8 cellular contexts compared by ENCODE assay signal in the genomic region with DNA sequence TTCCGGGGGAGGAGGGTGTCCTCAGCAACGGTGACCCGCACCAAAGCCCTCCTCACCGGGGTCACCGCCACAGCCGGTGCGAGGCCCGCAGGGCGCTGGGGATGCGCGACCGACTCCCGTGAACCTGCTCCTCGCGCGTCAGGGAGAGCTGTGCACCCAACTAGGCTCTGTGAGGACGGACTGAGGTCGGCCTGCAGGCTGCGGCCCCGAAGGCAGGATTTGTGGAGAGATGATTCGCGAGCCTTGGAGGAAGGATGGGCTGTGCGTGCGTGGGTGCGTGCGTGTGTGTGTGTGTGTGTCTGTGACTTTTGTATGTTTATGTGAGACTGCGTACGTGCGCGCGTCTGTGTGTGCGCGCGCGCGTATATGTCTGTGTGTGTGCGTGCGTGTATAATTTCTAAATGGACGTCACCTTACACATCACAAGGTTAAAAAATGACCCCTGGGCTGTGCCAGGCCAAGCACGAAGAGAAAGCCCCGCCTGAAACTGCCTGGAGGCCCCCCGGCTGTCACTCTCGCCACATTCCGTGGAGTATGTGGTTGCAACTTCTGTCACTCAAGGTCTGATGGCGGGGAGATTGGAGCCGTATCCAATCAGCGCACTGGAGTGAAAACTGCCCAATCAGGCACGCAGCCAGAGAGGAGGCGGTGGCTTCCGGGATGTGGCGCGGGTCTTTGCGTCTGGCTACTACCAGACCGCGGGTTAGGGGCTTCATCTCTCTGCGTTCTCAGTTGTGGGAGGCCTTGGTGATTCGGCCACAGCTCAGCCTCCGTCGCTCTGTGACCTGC. TPM values are rescaled to one million over a fixed set of nuclear protein-coding genes. Genes with fewer than 3 reads are reported as not detected.
DNase-seq lines count a peak whose midpoint lies in the region; ATAC-seq, FAIRE-seq and TF ChIP-seq lines count a peak whose summit lies in the region.

Gene ZNF141, plus strand, starts transcription at position 672 of the 789 bp plus-strand sequence. CDS start 170 bp downstream, outside the sequence.

- no peaks in the 10 kb centered on the region for H3K27me3 Mint-ChIP-seq in activated CD4-positive, alpha-beta T cell treated with anti-CD3 and anti-CD28 coated beads for 36 hours
- H3K27me3 Mint-ChIP-seq in chondrocyte (ENCODE audit: low read depth) = no peaks in the 10 kb centered on the region

- DNase-seq in NCI-H2227 treated with DMSO at 0.1 percent for 48 hours (lab: John Stamatoyannopoulos, UW) (peak; percentile 91), chondrocyte (ENCODE audit: low spot score) (peak; percentile 97), keratinocyte (ENCODE audit: low read depth, low spot score) (peak; percentile 67)
- peak; percentile 95 for DNase-seq in activated CD4-positive, alpha-beta T cell treated with anti-CD3 and anti-CD28 coated beads for 36 hours
- DNase-seq in stimulated activated CD4-positive, alpha-beta T cell treated with anti-CD3 and anti-CD28 coated beads, Interleukin-15, amount 100 ng/mL, for 24 hours = peak; percentile 92

- H3K9me3 Mint-ChIP-seq in activated CD4-positive, alpha-beta T cell treated with anti-CD3 and anti-CD28 coated beads for 36 hours (ENCODE audit: low read depth) = peaks cover 29% of the 10 kb centered on the region
- H3K9me3 Mint-ChIP-seq in chondrocyte (ENCODE audit: low read depth) = peaks cover 12% of the 10 kb centered on the region

- H3K27ac ChIP-seq in keratinocyte (ENCODE audit: control insufficient read depth, insufficient read depth, low read length) = peak within 1 kb of the TSS; percentile 69

- POLR2A ChIA-PET in activated CD4-positive, alpha-beta T cell treated with anti-CD3 and anti-CD28 coated beads for 36 hours (lab: Charles Lee) = interaction anchor here (0.6 to 1.5 kb wide), 2 partner anchors 122 to 213 kb away, joined by 3 to 4 read pairs; partner anchors contain the start of gene ZNF718

- H3K79me2 ChIP-seq in keratinocyte (ENCODE audit: control insufficient read depth, insufficient read depth, low read length) = peaks cover 37% of the 10 kb centered on the region

- H3K36me3 Mint-ChIP-seq in activated CD4-positive, alpha-beta T cell treated with anti-CD3 and anti-CD28 coated beads for 36 hours (ENCODE audit: low read depth) = peaks cover 55% of the 10 kb centered on the region
- peaks cover 8% of the 10 kb centered on the region for H3K36me3 Mint-ChIP-seq in chondrocyte (ENCODE audit: low read depth)

- peaks cover 9% of the 10 kb centered on the region for H3K4me1 ChIP-seq in keratinocyte (ENCODE audit: control insufficient read depth, extremely low read depth, insufficient read depth, low read length)

- H3K9ac ChIP-seq in keratinocyte (ENCODE audit: control insufficient read depth, extremely low read depth, insufficient read depth, low read length) = peak within 1 kb of the TSS; percentile 84

- dilution Hi-C loops in keratinocyte (cut with MboI; ENCODE audit: extremely low pct_ligation_motif_present, low sequenced_read_pairs) = no loop called here

- H3K4me3 Mint-ChIP-seq in activated CD4-positive, alpha-beta T cell treated with anti-CD3 and anti-CD28 coated beads for 36 hours = peak within 1 kb of the TSS; percentile 99
- peak within 1 kb of the TSS; percentile 99 for H3K4me3 Mint-ChIP-seq in chondrocyte (ENCODE audit: unreplicated experiment)

- H4K20me1 ChIP-seq in keratinocyte (ENCODE audit: control insufficient read depth, extremely low read depth, insufficient read depth, low read length) = no peaks in the 10 kb centered on the region

- ATAC-seq in GM18519 (IDR thresholded peaks at IDR 0.05; ENCODE audit: low FRiP score, unreplicated experiment) (peak; percentile 95), HG03095 (IDR thresholded peaks at IDR 0.05; ENCODE audit: unreplicated experiment) (peak; percentile 94)
- peak; percentile 96 for ATAC-seq in activated CD4-positive, alpha-beta T cell treated with anti-CD3 and anti-CD28 coated beads for 36 hours

- H3K4me1 Mint-ChIP-seq in activated CD4-positive, alpha-beta T cell treated with anti-CD3 and anti-CD28 coated beads for 36 hours = peaks cover 24% of the 10 kb centered on the region
- H3K4me1 Mint-ChIP-seq in chondrocyte (ENCODE audit: low read depth) = peaks cover 28% of the 10 kb centered on the region

- peak within 1 kb of the TSS; percentile 100 for H3K27ac Mint-ChIP-seq in activated CD4-positive, alpha-beta T cell treated with anti-CD3 and anti-CD28 coated beads for 36 hours
- H3K27ac Mint-ChIP-seq in chondrocyte (ENCODE audit: unreplicated experiment) = peak within 1 kb of the TSS; percentile 99

- H3K36me3 ChIP-seq in keratinocyte (ENCODE audit: control insufficient read depth in 2 of 2, extremely low read depth in 1 of 2, insufficient read depth in 2 of 2, low read length in 2 of 2) = peaks cover 0 to 4% of the 10 kb centered on the region in 2 experiments

- peak within 1 kb of the TSS; percentile 89 for H3K4me2 ChIP-seq in keratinocyte (ENCODE audit: control insufficient read depth, extremely low read depth, insufficient read depth, low read depth, low read length)

- no peaks in the 10 kb centered on the region for H3K27me3 ChIP-seq in keratinocyte (ENCODE audit: control insufficient read depth, extremely low read depth, insufficient read depth, low read length)

- H3K9me3 ChIP-seq in keratinocyte (ENCODE audit: control insufficient read depth, low read depth, low read length) = peaks cover 5% of the 10 kb centered on the region

- intact Hi-C loops in activated CD4-positive, alpha-beta T cell treated with anti-CD3 and anti-CD28 coated beads for 36 hours (cut with DNase I, micrococcal nuclease) = loop anchor here (1.0 to 5.0 kb wide), 9 partner anchors 137 to 443 kb away; partner anchors contain the start of genes PIGG (in 2 of the 2), ZNF721 (in 2 of the 2), ATP5ME (in 1 of the 2) and MYL5 (in 1 of the 2)

- TF ChIP-seq CTCF in chondrocyte (IDR thresholded peaks at IDR 0.05) = no peak
- TF ChIP-seq CTCF in keratinocyte (optimal IDR thresholded peaks at IDR 0.05 in 1 of 3, IDR thresholded peaks at IDR 0.05 in 1 of 3, conservative IDR thresholded peaks at IDR 0.05 in 1 of 3; ENCODE audit: extremely low read depth in 1 of 3, insufficient read depth in 2 of 3, low read length in 3 of 3) = no peak

- H3K4me3 ChIP-seq in keratinocyte (ENCODE audit: control insufficient read depth in 2 of 3, extremely low read depth in 1 of 3, insufficient read depth in 2 of 3, low read depth in 1 of 3, low read length in 3 of 3) = peak within 1 kb of the TSS; percentile 84 to 93 (median 88)

- FAIRE-seq in A204.1 (lab: Jason Lieb, UNC) = peak; percentile 11
- FAIRE-seq in keratinocyte (lab: Jason Lieb, UNC) = peak; percentile 74

- H2AFZ ChIP-seq in keratinocyte (ENCODE audit: control insufficient read depth, low read length) = peak within 1 kb of the TSS; percentile 96

- H3K9me1 ChIP-seq in keratinocyte (ENCODE audit: control insufficient read depth, extremely low read depth, insufficient read depth, low read length) = no peaks in the 10 kb centered on the region

- CTCF ChIA-PET in activated CD4-positive, alpha-beta T cell treated with anti-CD3 and anti-CD28 coated beads for 36 hours (lab: Charles Lee) = interaction anchor here (1.0 to 1.5 kb wide), 2 partner anchors 93 to 135 kb away, joined by 3 read pairs; no protein-coding TSS in a partner anchor

RNA-seq across cellular contexts. Expression of gene ZNF141, which starts in this region (rescaled TPM):
- total RNA-seq in activated CD4-positive, alpha-beta T cell treated with anti-CD3 and anti-CD28 coated beads for 36 hours = 10 to 100 TPM; 26.5 to 35.3 TPM
- total RNA-seq in chondrocyte = 7.9 to 13.7 TPM (median 7.9 TPM) in 3 replicates
- polyA plus RNA-seq in keratinocyte = 2.0 to 3.7 TPM (median 3.3 TPM) in 3 replicates
- polyA plus RNA-seq in keratinocyte (2011; ENCODE audit: low read depth) = 4.0 TPM
- 0.43 and 1.0 TPM in 2 replicates for polyA plus RNA-seq in keratinocyte (2011; cell fraction: cytosol; rRNA removed)
- polyA plus RNA-seq in keratinocyte (2011; cell fraction: nucleus; rRNA removed) = 9.2 and 9.6 TPM in 2 replicates
- polyA plus RNA-seq in keratinocyte (2012; ENCODE audit: low replicate concordance) = 1.8 and 3.1 TPM in 2 replicates
- 0.33 to 10.0 TPM (median 4.2 TPM) in 3 replicates for polyA minus RNA-seq in keratinocyte
- polyA minus RNA-seq in keratinocyte (2011; cell fraction: cytosol; rRNA and poly(A)+ RNA removed) = 1.9 TPM
- polyA minus RNA-seq in keratinocyte (2011; cell fraction: nucleus; rRNA and poly(A)+ RNA removed) = 7.3 and 18.0 TPM in 2 replicates

Comparison
In these comparisons a context has a peak if more than half of its experiments do, and no peak if none do; other contexts are left out.
1. Peak in every context shown above with its lines: DNase-seq, ATAC-seq, H3K4me3 ChIP-seq and H3K27ac ChIP-seq.